Comparison of ENCODE assay signal across 1 cellular context in the genomic region with DNA sequence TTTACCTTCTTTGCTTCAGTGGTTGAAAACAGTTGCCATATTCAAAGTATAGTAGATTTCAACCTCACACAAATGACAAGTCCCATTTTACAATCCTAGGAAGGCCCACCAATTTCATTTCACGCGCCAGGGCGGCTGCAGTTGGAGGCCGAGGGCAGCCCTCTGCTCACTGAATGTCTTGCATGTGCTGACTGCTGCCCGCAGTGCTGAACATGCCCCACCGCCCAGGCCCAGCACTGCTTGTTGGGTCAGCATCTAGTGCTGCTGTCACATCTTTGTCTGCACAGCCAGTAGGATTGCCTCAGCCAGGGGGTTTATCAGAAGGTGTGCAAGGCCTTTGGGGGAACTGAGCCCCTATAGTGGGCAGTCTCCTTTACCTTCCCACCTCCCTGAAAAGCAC.
TF ChIP-seq lines count a peak whose summit lies in the region.

No MANE protein-coding gene starts in this region.

TF ChIP-seq in WTC11, 78 proteins besides CTCF, POLR2A, EP300 and RAD21 (continued from another document):
- TF ChIP-seq, protein P1, sequence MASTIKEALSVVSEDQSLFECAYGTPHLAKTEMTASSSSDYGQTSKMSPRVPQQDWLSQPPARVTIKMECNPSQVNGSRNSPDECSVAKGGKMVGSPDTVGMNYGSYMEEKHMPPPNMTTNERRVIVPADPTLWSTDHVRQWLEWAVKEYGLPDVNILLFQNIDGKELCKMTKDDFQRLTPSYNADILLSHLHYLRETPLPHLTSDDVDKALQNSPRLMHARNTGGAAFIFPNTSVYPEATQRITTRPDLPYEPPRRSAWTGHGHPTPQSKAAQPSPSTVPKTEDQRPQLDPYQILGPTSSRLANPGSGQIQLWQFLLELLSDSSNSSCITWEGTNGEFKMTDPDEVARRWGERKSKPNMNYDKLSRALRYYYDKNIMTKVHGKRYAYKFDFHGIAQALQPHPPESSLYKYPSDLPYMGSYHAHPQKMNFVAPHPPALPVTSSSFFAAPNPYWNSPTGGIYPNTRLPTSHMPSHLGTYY (CRISPR knock-in tag; IDR thresholded peaks at IDR 0.05), result no peak
- TF ChIP-seq ZNF512 (CRISPR knock-in tag; IDR thresholded peaks at IDR 0.05; ENCODE audit: borderline replicate concordance) (no peak), ZBTB21 (CRISPR knock-in tag; IDR thresholded peaks at IDR 0.05; ENCODE audit: borderline replicate concordance) (no peak), SMAD3 (CRISPR knock-in tag; IDR thresholded peaks at IDR 0.05; ENCODE audit: borderline replicate concordance) (no peak), NFE2L1 (CRISPR knock-in tag; IDR thresholded peaks at IDR 0.05) (no peak), HMGA2 (CRISPR knock-in tag; IDR thresholded peaks at IDR 0.05) (no peak)
- TF ChIP-seq, protein P2, sequence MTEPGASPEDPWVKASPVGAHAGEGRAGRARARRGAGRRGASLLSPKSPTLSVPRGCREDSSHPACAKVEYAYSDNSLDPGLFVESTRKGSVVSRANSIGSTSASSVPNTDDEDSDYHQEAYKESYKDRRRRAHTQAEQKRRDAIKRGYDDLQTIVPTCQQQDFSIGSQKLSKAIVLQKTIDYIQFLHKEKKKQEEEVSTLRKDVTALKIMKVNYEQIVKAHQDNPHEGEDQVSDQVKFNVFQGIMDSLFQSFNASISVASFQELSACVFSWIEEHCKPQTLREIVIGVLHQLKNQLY (CRISPR knock-in tag; IDR thresholded peaks at IDR 0.05), result no peak
